Comparison of ENCODE assay signal across 8 cellular contexts in genomic region chr16:10941127-10941933, GRCh38. TPM values are rescaled to one million over a fixed set of nuclear protein-coding genes. Genes with fewer than 3 reads are reported as not detected.
A peak's percentile ranks its signal among the peaks of the same experiment; 100 is the strongest.
DNase-seq lines count a peak whose midpoint lies in the region; TF ChIP-seq lines count a peak whose summit lies in the region.

No MANE protein-coding gene starts in this region.

- no peak for TF ChIP-seq CTCF in Peyer's patch (IDR thresholded peaks at IDR 0.05)
- no peak for TF ChIP-seq CTCF in epithelial cell of proximal tubule (conservative IDR thresholded peaks at IDR 0.05; ENCODE audit: low read depth, low read length)
- TF ChIP-seq CTCF in parathyroid adenoma (IDR thresholded peaks at IDR 0.05) = no peak

- no peaks in the 10 kb centered on the region for H3K36me3 ChIP-seq in Peyer's patch
- no peaks in the 10 kb centered on the region for H3K36me3 ChIP-seq in parathyroid adenoma (ENCODE audit: control insufficient read depth, insufficient read depth, low read length)

- H3K27ac ChIP-seq in Peyer's patch (peak overlapping the region; percentile 79 to 89 (median 86)), parathyroid adenoma (peak overlapping the region; percentile 37)

- peak overlapping the region; percentile 80 for H3K4me2 ChIP-seq in parathyroid adenoma (ENCODE audit: low read length)

- peaks cover 15% of the 10 kb centered on the region for H3K79me2 ChIP-seq in parathyroid adenoma

- TF ChIP-seq POLR2A in Peyer's patch (IDR thresholded peaks at IDR 0.05) = no peak

- H3K4me3 ChIP-seq in Peyer's patch (peak overlapping the region; percentile 90 to 93 (median 92)), epithelial cell of proximal tubule (ENCODE audit: low read depth, low read length) (peak overlapping the region; percentile 65), parathyroid adenoma (ENCODE audit: low read depth, low read length) (peak overlapping the region; percentile 45)

- no peaks in the 10 kb centered on the region for H3K27me3 ChIP-seq in Peyer's patch
- H3K27me3 ChIP-seq in parathyroid adenoma (ENCODE audit: control insufficient read depth, insufficient read depth, low read length) = no peaks in the 10 kb centered on the region

- no peaks in the 10 kb centered on the region for H3K9me3 ChIP-seq in Peyer's patch
- no peaks in the 10 kb centered on the region for H3K9me3 ChIP-seq in parathyroid adenoma (ENCODE audit: control insufficient read depth, low read length)

- no peak overlapping the region for H2AFZ ChIP-seq in parathyroid adenoma

- DNase-seq in DMS 273 (lab: John Stamatoyannopoulos, UW; ENCODE audit: unreplicated experiment) = peak; percentile 41
- DNase-seq in DMS 273 treated with DMSO at 0.1 percent for 48 hours (lab: John Stamatoyannopoulos, UW) = no peak
- peak in 1 of 3 donors; percentile 59 for DNase-seq in Peyer's patch
- no peak for DNase-seq in epithelial cell of proximal tubule (ENCODE audit: low read depth)
- DNase-seq in T-helper 9 cell = no peak
- no peak for DNase-seq in HCEC 1CT
- DNase-seq in A172 (ENCODE audit: low spot score) = no peak

- peak overlapping the region; percentile 16 for H3K9ac ChIP-seq in parathyroid adenoma

- peaks cover 3 to 80% (median 41%) of the 10 kb centered on the region in 4 donors for H3K4me1 ChIP-seq in Peyer's patch
- H3K4me1 ChIP-seq in parathyroid adenoma = peaks cover 39% of the 10 kb centered on the region

RNA-seq across cellular contexts. Expression of gene DEXI, which starts 0.9 kb away (rescaled TPM):
- 10 to 100 TPM; 39.8 to 69.3 (median 60.9) TPM for total RNA-seq in Peyer's patch
- 43.9 and 63.4 TPM in 2 replicates for total RNA-seq in epithelial cell of proximal tubule
- total RNA-seq in A172 (2014; rRNA removed; shearing (Covaris generic)) = 65.9 and 66.5 TPM in 2 replicates

RNA-seq across cellular contexts. Expression of gene CLEC16A, which starts 3.0 kb away (rescaled TPM):
- total RNA-seq in Peyer's patch (100 to 1,000 TPM in 1 of 4 donors, 10 to 100 TPM in 3; 37.8 to 139 (median 64.3) TPM), epithelial cell of proximal tubule (11.3 and 15.6 TPM in 2 replicates)
- total RNA-seq in A172 (2014; rRNA removed; shearing (Covaris generic)) = 13.3 and 17.3 TPM in 2 replicates
